ENCODE assay signal across 1 cellular context in the genomic region with DNA sequence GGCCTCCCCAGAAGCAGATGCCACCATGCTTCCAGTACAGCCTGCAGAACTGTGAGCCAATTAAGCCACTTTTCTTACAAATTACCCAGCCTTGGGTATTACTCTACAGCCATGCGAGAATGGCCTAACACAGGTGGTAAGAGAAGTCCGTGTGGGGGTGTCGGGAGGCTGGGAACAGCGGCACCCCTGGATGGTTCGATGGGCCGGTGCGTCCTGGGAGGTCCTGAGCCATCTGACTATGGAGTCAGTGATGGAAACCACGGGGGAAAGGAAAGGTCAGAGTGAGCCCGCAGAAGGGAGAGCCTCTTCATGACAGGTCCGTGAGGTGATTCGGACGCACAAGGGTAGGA.
TF ChIP-seq lines count a peak whose summit lies in the region.

No MANE protein-coding gene starts in this region.

TF ChIP-seq in HepG2, 621 proteins besides CTCF, POLR2A, EP300 and RAD21:
- TF ChIP-seq, protein P1, sequence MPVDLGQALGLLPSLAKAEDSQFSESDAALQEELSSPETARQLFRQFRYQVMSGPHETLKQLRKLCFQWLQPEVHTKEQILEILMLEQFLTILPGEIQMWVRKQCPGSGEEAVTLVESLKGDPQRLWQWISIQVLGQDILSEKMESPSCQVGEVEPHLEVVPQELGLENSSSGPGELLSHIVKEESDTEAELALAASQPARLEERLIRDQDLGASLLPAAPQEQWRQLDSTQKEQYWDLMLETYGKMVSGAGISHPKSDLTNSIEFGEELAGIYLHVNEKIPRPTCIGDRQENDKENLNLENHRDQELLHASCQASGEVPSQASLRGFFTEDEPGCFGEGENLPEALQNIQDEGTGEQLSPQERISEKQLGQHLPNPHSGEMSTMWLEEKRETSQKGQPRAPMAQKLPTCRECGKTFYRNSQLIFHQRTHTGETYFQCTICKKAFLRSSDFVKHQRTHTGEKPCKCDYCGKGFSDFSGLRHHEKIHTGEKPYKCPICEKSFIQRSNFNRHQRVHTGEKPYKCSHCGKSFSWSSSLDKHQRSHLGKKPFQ (CRISPR knock-in tag; IDR thresholded peaks at IDR 0.05; ENCODE audit: insufficient replicate concordance) = no peak
- TF ChIP-seq ZC3H4 (CRISPR knock-in tag; IDR thresholded peaks at IDR 0.05; ENCODE audit: borderline replicate concordance) = peak; percentile 69; the same call in 1 of the 2 replicates
- no peak for TF ChIP-seq ZNF235 (CRISPR knock-in tag; IDR thresholded peaks at IDR 0.05; ENCODE audit: borderline replicate concordance)
- no peak for TF ChIP-seq RBAK (CRISPR knock-in tag; IDR thresholded peaks at IDR 0.05)
- TF ChIP-seq, protein P2, sequence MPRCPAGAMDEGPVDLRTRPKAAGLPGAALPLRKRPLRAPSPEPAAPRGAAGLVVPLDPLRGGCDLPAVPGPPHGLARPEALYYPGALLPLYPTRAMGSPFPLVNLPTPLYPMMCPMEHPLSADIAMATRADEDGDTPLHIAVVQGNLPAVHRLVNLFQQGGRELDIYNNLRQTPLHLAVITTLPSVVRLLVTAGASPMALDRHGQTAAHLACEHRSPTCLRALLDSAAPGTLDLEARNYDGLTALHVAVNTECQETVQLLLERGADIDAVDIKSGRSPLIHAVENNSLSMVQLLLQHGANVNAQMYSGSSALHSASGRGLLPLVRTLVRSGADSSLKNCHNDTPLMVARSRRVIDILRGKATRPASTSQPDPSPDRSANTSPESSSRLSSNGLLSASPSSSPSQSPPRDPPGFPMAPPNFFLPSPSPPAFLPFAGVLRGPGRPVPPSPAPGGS (CRISPR knock-in tag; IDR thresholded peaks at IDR 0.05) = 0 out of 2 replicates have a peak, but pooled peaks have one; percentile 7
- no peak for TF ChIP-seq NFRKB (IDR thresholded peaks at IDR 0.05)
- TF ChIP-seq RARG (CRISPR knock-in tag; IDR thresholded peaks at IDR 0.05; ENCODE audit: low read depth) = 0 out of 2 replicates have a peak, but pooled peaks have one; percentile 34
- 0 out of 2 replicates have a peak, but pooled peaks have one; percentile 10 for TF ChIP-seq ZZZ3 (CRISPR knock-in tag; IDR thresholded peaks at IDR 0.05; ENCODE audit: borderline replicate concordance)
- TF ChIP-seq, protein P3, sequence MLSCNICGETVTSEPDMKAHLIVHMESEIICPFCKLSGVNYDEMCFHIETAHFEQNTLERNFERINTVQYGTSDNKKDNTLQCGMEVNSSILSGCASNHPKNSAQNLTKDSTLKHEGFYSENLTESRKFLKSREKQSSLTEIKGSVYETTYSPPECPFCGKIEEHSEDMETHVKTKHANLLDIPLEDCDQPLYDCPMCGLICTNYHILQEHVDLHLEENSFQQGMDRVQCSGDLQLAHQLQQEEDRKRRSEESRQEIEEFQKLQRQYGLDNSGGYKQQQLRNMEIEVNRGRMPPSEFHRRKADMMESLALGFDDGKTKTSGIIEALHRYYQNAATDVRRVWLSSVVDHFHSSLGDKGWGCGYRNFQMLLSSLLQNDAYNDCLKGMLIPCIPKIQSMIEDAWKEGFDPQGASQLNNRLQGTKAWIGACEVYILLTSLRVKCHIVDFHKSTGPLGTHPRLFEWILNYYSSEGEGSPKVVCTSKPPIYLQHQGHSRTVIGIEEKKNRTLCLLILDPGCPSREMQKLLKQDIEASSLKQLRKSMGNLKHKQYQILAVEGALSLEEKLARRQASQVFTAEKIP (CRISPR knock-in tag; IDR thresholded peaks at IDR 0.05; ENCODE audit: borderline replicate concordance) = no peak
- TF ChIP-seq RELA (CRISPR knock-in tag; IDR thresholded peaks at IDR 0.05) = no peak
- peak; percentile 42; the same call in 1 of the 2 replicates for TF ChIP-seq ZNF737 (CRISPR knock-in tag; IDR thresholded peaks at IDR 0.05; ENCODE audit: borderline replicate concordance)
- no peak for TF ChIP-seq SRSF1 (optimal IDR thresholded peaks at IDR 0.05; ENCODE audit: low read depth, low read length)
- TF ChIP-seq, protein P4, sequence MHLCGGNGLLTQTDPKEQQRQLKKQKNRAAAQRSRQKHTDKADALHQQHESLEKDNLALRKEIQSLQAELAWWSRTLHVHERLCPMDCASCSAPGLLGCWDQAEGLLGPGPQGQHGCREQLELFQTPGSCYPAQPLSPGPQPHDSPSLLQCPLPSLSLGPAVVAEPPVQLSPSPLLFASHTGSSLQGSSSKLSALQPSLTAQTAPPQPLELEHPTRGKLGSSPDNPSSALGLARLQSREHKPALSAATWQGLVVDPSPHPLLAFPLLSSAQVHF (CRISPR knock-in tag; IDR thresholded peaks at IDR 0.05) = no peak
- 0 out of 2 replicates have a peak, but pooled peaks have one; percentile 72 for TF ChIP-seq ZBTB38 (CRISPR knock-in tag; IDR thresholded peaks at IDR 0.05)
- peak; percentile 44 for TF ChIP-seq JARID2 (CRISPR knock-in tag; IDR thresholded peaks at IDR 0.05; ENCODE audit: insufficient replicate concordance)
- TF ChIP-seq, protein P5, sequence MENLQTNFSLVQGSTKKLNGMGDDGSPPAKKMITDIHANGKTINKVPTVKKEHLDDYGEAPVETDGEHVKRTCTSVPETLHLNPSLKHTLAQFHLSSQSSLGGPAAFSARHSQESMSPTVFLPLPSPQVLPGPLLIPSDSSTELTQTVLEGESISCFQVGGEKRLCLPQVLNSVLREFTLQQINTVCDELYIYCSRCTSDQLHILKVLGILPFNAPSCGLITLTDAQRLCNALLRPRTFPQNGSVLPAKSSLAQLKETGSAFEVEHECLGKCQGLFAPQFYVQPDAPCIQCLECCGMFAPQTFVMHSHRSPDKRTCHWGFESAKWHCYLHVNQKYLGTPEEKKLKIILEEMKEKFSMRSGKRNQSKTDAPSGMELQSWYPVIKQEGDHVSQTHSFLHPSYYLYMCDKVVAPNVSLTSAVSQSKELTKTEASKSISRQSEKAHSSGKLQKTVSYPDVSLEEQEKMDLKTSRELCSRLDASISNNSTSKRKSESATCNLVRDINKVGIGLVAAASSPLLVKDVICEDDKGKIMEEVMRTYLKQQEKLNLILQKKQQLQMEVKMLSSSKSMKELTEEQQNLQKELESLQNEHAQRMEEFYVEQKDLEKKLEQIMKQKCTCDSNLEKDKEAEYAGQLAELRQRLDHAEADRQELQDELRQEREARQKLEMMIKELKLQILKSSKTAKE (CRISPR knock-in tag; IDR thresholded peaks at IDR 0.05; ENCODE audit: borderline replicate concordance) = no peak
- no peak for TF ChIP-seq PTBP1 (IDR thresholded peaks at IDR 0.05; ENCODE audit: low read depth, low read length, poor library complexity, severe bottlenecking)
- TF ChIP-seq MYNN (CRISPR knock-in tag; IDR thresholded peaks at IDR 0.05; ENCODE audit: low read depth) = peak; percentile 26; the same call in 1 of the 2 replicates
- TF ChIP-seq ZSCAN9 (CRISPR knock-in tag; IDR thresholded peaks at IDR 0.05; ENCODE audit: borderline replicate concordance) = no peak
- TF ChIP-seq, protein P6, sequence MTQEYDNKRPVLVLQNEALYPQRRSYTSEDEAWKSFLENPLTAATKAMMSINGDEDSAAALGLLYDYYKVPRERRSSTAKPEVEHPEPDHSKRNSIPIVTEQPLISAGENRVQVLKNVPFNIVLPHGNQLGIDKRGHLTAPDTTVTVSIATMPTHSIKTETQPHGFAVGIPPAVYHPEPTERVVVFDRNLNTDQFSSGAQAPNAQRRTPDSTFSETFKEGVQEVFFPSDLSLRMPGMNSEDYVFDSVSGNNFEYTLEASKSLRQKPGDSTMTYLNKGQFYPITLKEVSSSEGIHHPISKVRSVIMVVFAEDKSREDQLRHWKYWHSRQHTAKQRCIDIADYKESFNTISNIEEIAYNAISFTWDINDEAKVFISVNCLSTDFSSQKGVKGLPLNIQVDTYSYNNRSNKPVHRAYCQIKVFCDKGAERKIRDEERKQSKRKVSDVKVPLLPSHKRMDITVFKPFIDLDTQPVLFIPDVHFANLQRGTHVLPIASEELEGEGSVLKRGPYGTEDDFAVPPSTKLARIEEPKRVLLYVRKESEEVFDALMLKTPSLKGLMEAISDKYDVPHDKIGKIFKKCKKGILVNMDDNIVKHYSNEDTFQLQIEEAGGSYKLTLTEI (CRISPR knock-in tag; conservative IDR thresholded peaks at IDR 0.05) = no peak
- TF ChIP-seq ATRX (CRISPR knock-in tag; IDR thresholded peaks at IDR 0.05; ENCODE audit: borderline replicate concordance) = no peak
- TF ChIP-seq ERF (CRISPR knock-in tag; IDR thresholded peaks at IDR 0.05) = no peak
- TF ChIP-seq ZNF616 (CRISPR knock-in tag; IDR thresholded peaks at IDR 0.05; ENCODE audit: low read depth) = no peak
- TF ChIP-seq, protein P7, sequence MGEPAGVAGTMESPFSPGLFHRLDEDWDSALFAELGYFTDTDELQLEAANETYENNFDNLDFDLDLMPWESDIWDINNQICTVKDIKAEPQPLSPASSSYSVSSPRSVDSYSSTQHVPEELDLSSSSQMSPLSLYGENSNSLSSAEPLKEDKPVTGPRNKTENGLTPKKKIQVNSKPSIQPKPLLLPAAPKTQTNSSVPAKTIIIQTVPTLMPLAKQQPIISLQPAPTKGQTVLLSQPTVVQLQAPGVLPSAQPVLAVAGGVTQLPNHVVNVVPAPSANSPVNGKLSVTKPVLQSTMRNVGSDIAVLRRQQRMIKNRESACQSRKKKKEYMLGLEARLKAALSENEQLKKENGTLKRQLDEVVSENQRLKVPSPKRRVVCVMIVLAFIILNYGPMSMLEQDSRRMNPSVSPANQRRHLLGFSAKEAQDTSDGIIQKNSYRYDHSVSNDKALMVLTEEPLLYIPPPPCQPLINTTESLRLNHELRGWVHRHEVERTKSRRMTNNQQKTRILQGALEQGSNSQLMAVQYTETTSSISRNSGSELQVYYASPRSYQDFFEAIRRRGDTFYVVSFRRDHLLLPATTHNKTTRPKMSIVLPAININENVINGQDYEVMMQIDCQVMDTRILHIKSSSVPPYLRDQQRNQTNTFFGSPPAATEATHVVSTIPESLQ (CRISPR knock-in tag; conservative IDR thresholded peaks at IDR 0.05) = no peak
- no peak for TF ChIP-seq ZNF781 (CRISPR knock-in tag; IDR thresholded peaks at IDR 0.05; ENCODE audit: borderline replicate concordance, not compliant biosample characterization)
- TF ChIP-seq ZNF879 (CRISPR knock-in tag; IDR thresholded peaks at IDR 0.05) = 0 out of 2 replicates have a peak, but pooled peaks have one; percentile 1
- TF ChIP-seq PHF5A (CRISPR knock-in tag; IDR thresholded peaks at IDR 0.05; ENCODE audit: low read depth, unreplicated experiment) = no peak
- no peak for TF ChIP-seq ZBTB7A (CRISPR knock-in tag; IDR thresholded peaks at IDR 0.05)
- TF ChIP-seq JUN (CRISPR knock-in tag; IDR thresholded peaks at IDR 0.05) = 0 out of 2 replicates have a peak, but pooled peaks have one; percentile 18
- no peak for TF ChIP-seq ZNF850 (CRISPR knock-in tag; conservative IDR thresholded peaks at IDR 0.05)
